In genomic region chr19:45075215-45076028, GRCh38 we compare ENCODE assay signal across 8 cellular contexts. TPM values are rescaled to one million over a fixed set of nuclear protein-coding genes. Genes with fewer than 3 reads are reported as not detected.
A peak's percentile ranks its signal among the peaks of the same experiment; 100 is the strongest.
DNase-seq lines count a peak whose midpoint lies in the region; ATAC-seq and TF ChIP-seq lines count a peak whose summit lies in the region.

No MANE protein-coding gene starts in this region.

- peaks cover 0 to 3% of the 10 kb centered on the region in 2 donors for H3K36me3 Mint-ChIP-seq in activated T-cell treated with anti-CD3 and anti-CD28 coated beads, Interleukin-2, amount 50 U/mL, for 72 hours (ENCODE audit: insufficient read depth in 2 of 2)
- no peaks in the 10 kb centered on the region for H3K36me3 Mint-ChIP-seq in glutamatergic neuron (ENCODE audit: unreplicated experiment)

- H3K4me1 Mint-ChIP-seq in activated T-cell treated with anti-CD3 and anti-CD28 coated beads, Interleukin-2, amount 50 U/mL, for 72 hours (ENCODE audit: low read depth) = peaks cover 32% of the 10 kb centered on the region
- H3K4me1 Mint-ChIP-seq in glutamatergic neuron (ENCODE audit: low read depth, unreplicated experiment) = peaks cover 15% of the 10 kb centered on the region

- H3K4me3 ChIP-seq in neutrophil (ENCODE audit: low read depth in 1 of 2, low read length in 1 of 2) = peak overlapping the region; percentile 63 to 85

- ATAC-seq in GM18907 (IDR thresholded peaks at IDR 0.05; ENCODE audit: unreplicated experiment) (peak; percentile 58), HG03060 (IDR thresholded peaks at IDR 0.05; ENCODE audit: low read depth, unreplicated experiment) (peak; percentile 39)
- ATAC-seq in activated T-cell treated with anti-CD3 and anti-CD28 coated beads, Interleukin-2, amount 50 U/mL, for 72 hours (replicated peaks in 1 of 2) = peak; percentile 20 to 32

- peaks cover 45 to 50% of the 10 kb centered on the region in 2 experiments for H3K4me1 ChIP-seq in neutrophil (ENCODE audit: control insufficient read depth in 1 of 2, insufficient read depth in 1 of 2, low read depth in 1 of 2, low read length in 1 of 2)

- H3K27ac Mint-ChIP-seq in activated T-cell treated with anti-CD3 and anti-CD28 coated beads, Interleukin-2, amount 50 U/mL, for 72 hours = no peak overlapping the region
- peak overlapping the region; percentile 12 for H3K27ac Mint-ChIP-seq in glutamatergic neuron (ENCODE audit: unreplicated experiment)

- no peaks in the 10 kb centered on the region for H3K9me3 Mint-ChIP-seq in activated T-cell treated with anti-CD3 and anti-CD28 coated beads, Interleukin-2, amount 50 U/mL, for 72 hours
- peaks cover 13% of the 10 kb centered on the region for H3K9me3 Mint-ChIP-seq in glutamatergic neuron (ENCODE audit: unreplicated experiment)

- no peaks in the 10 kb centered on the region for H3K27me3 ChIP-seq in neutrophil

- H3K4me3 Mint-ChIP-seq in activated T-cell treated with anti-CD3 and anti-CD28 coated beads, Interleukin-2, amount 50 U/mL, for 72 hours = peak overlapping the region; percentile 84 to 85
- peak overlapping the region; percentile 77 for H3K4me3 Mint-ChIP-seq in glutamatergic neuron (ENCODE audit: unreplicated experiment)

- H3K36me3 ChIP-seq in neutrophil = peaks cover 26% of the 10 kb centered on the region

- TF ChIP-seq CTCF in glutamatergic neuron (IDR thresholded peaks at IDR 0.05; ENCODE audit: partially characterized antibody, unreplicated experiment) (no peak), neutrophil (IDR thresholded peaks at IDR 0.05) (peak; percentile 47)

- no peaks in the 10 kb centered on the region for H3K27me3 Mint-ChIP-seq in activated T-cell treated with anti-CD3 and anti-CD28 coated beads, Interleukin-2, amount 50 U/mL, for 72 hours (ENCODE audit: low read depth)
- H3K27me3 Mint-ChIP-seq in glutamatergic neuron (ENCODE audit: unreplicated experiment) = peaks cover 5% of the 10 kb centered on the region

- no peaks in the 10 kb centered on the region for H3K9me3 ChIP-seq in neutrophil

- peak overlapping the region; percentile 97 for H3K27ac ChIP-seq in neutrophil

- peak; percentile 94 for DNase-seq in CD1c-positive myeloid dendritic cell (ENCODE audit: extremely low spot score)
- DNase-seq in NCI-H526 treated with DMSO at 0.1 percent for 48 hours (lab: John Stamatoyannopoulos, UW) = peak; percentile 49
- peak; percentile 50 to 52 for DNase-seq in activated T-cell treated with anti-CD3 and anti-CD28 coated beads, Interleukin-2, amount 50 U/mL, for 72 hours
- peak; percentile 64 for DNase-seq in glutamatergic neuron
- no peak for DNase-seq in middle frontal gyrus (ENCODE audit: extremely low spot score, low spot score)

RNA-seq across cellular contexts. Expression of gene ZNF296, which starts 0.9 kb away (rescaled TPM):
- total RNA-seq in activated T-cell treated with anti-CD3 and anti-CD28 coated beads, Interleukin-2, amount 50 U/mL, for 72 hours = 1 to 10 TPM; 5.1 to 5.2 TPM
- total RNA-seq in glutamatergic neuron (ENCODE audit: unreplicated experiment) = 6.3 TPM

RNA-seq across cellular contexts. Expression of gene GEMIN7, which starts 3.6 kb away (rescaled TPM):
- 10 to 100 TPM; 26.4 to 28.1 TPM for total RNA-seq in activated T-cell treated with anti-CD3 and anti-CD28 coated beads, Interleukin-2, amount 50 U/mL, for 72 hours
- 49.1 TPM for total RNA-seq in glutamatergic neuron (ENCODE audit: unreplicated experiment)

RNA-seq across cellular contexts. Expression of gene PPP1R37, which starts 17.6 kb away (rescaled TPM):
- total RNA-seq in activated T-cell treated with anti-CD3 and anti-CD28 coated beads, Interleukin-2, amount 50 U/mL, for 72 hours = 10 to 100 TPM; 11.8 to 17.3 TPM
- 49.5 TPM for total RNA-seq in glutamatergic neuron (ENCODE audit: unreplicated experiment)

RNA-seq across cellular contexts. Expression of gene CLASRP, which starts 36.6 kb away (rescaled TPM):
- total RNA-seq in activated T-cell treated with anti-CD3 and anti-CD28 coated beads, Interleukin-2, amount 50 U/mL, for 72 hours = 100 to 1,000 TPM; 110 to 138 TPM
- total RNA-seq in glutamatergic neuron (ENCODE audit: unreplicated experiment) = 127 TPM
